ENCODE assay signal across 8 cellular contexts in genomic region chr15:42273900-42274692, GRCh38. TPM values are rescaled to one million over a fixed set of nuclear protein-coding genes. Genes with fewer than 3 reads are reported as not detected.
DNase-seq lines count a peak whose midpoint lies in the region; ATAC-seq, FAIRE-seq and TF ChIP-seq lines count a peak whose summit lies in the region.

No MANE protein-coding gene starts in this region.

- no peak for TF ChIP-seq CTCF in lung (IDR thresholded peaks at IDR 0.05; ENCODE audit: control extremely low read depth, extremely low read depth)

- CTCF ChIA-PET in activated CD4-positive, alpha-beta memory T cell treated with anti-CD3 and anti-CD28 coated beads for 36 hours (lab: Charles Lee): interaction anchor here (0.8 kb wide), 1 partner anchor 9 kb away, joined by 4 read pairs; no protein-coding TSS in a partner anchor

- intact Hi-C loops in activated CD4-positive, alpha-beta memory T cell treated with anti-CD3 and anti-CD28 coated beads for 36 hours (cut with micrococcal nuclease): loop anchor here (1.0 to 10.0 kb wide), 8 partner anchors 65 to 832 kb away; partner anchors contain the start of genes STARD9, TTBK2, UBR1 and VPS39

- peaks cover 0 to 2% of the 10 kb centered on the region in 2 donors for H3K36me3 ChIP-seq in lung (ENCODE audit: control insufficient read depth in 2 of 2, insufficient read depth in 2 of 2, low read length in 2 of 2)

- H3K9me3 Mint-ChIP-seq in activated CD4-positive, alpha-beta memory T cell treated with anti-CD3 and anti-CD28 coated beads for 36 hours: no peaks in the 10 kb centered on the region

- H3K27me3 Mint-ChIP-seq in activated CD4-positive, alpha-beta memory T cell treated with anti-CD3 and anti-CD28 coated beads for 36 hours: no peaks in the 10 kb centered on the region

- peak overlapping the region; percentile 96 to 99 for H3K27ac ChIP-seq in lung (ENCODE audit: low read depth in 1 of 2, low read length in 1 of 2)

- peak; percentile 13 for DNase-seq in GM12892 (ENCODE audit: insufficient read length)
- peak; percentile 23 for DNase-seq in NCI-H345 (lab: John Stamatoyannopoulos, UW)
- DNase-seq in activated CD4-positive, alpha-beta memory T cell treated with anti-CD3 and anti-CD28 coated beads for 36 hours: peak; percentile 79
- peak; percentile 61 for DNase-seq in ecto neural progenitor cell (ENCODE audit: low spot score)
- peak; percentile 68 for DNase-seq in lung (ENCODE audit: low spot score)
- peak; percentile 41 to 67 (median 47) for DNase-seq in stimulated activated CD4-positive, alpha-beta T cell treated with anti-CD3 and anti-CD28 coated beads, TNF-alpha, amount 100 ng/mL, for 24 hours (ENCODE audit: low read depth in 3 of 3)

- TF ChIP-seq POLR2A in GM12892 (IDR thresholded peaks at IDR 0.05; ENCODE audit: low read depth, low read length): no peak; the same call in 1 of the 2 replicates

- H3K4me3 Mint-ChIP-seq in activated CD4-positive, alpha-beta memory T cell treated with anti-CD3 and anti-CD28 coated beads for 36 hours: peak overlapping the region; percentile 99

- WGBS in lung, 2 donors: 2 to 3% methylated on average over 26 of the region's 26 CpGs

- peaks cover 40% of the 10 kb centered on the region for H3K4me1 Mint-ChIP-seq in activated CD4-positive, alpha-beta memory T cell treated with anti-CD3 and anti-CD28 coated beads for 36 hours (ENCODE audit: low read depth)

- ATAC-seq in HG02798 (IDR thresholded peaks at IDR 0.05; ENCODE audit: poor library complexity, unreplicated experiment) (peak; percentile 22), lung (ENCODE audit: insufficient read depth, low FRiP score) (peak; percentile 37), GM19463 (IDR thresholded peaks at IDR 0.05; ENCODE audit: unreplicated experiment) (no peak)

- no peaks in the 10 kb centered on the region for H3K27me3 ChIP-seq in lung (ENCODE audit: control insufficient read depth, insufficient read depth)

- POLR2A ChIA-PET in activated CD4-positive, alpha-beta memory T cell treated with anti-CD3 and anti-CD28 coated beads for 36 hours (lab: Charles Lee): interaction anchor here (0.6 to 1.3 kb wide), 5 partner anchors 12 to 221 kb away, joined by 3 to 7 read pairs (median 6); partner anchors contain the start of genes SNAP23 and VPS39

- peaks cover 15% of the 10 kb centered on the region for H3K36me3 Mint-ChIP-seq in activated CD4-positive, alpha-beta memory T cell treated with anti-CD3 and anti-CD28 coated beads for 36 hours

- H3K4me1 ChIP-seq in lung (ENCODE audit: control insufficient read depth in 2 of 2, insufficient read depth in 2 of 2, low read length in 2 of 2): peaks cover 0 to 14% of the 10 kb centered on the region in 2 donors

- H3K4me3 ChIP-seq in lung: peak overlapping the region; percentile 66

- H3K9me3 ChIP-seq in lung (ENCODE audit: control insufficient read depth in 2 of 2, insufficient read depth in 1 of 2, low read length in 1 of 2): no peaks in the 10 kb centered on the region

- FAIRE-seq in GM12892 (lab: Jason Lieb, UNC): no peak

- peak overlapping the region; percentile 99 for H3K27ac Mint-ChIP-seq in activated CD4-positive, alpha-beta memory T cell treated with anti-CD3 and anti-CD28 coated beads for 36 hours

RNA-seq across cellular contexts. Expression of gene TMEM87A, which starts 0.9 kb away (rescaled TPM):
- polyA plus RNA-seq in GM12892 (2012; ENCODE audit: missing spikeins): 18.6 TPM
- total RNA-seq in activated CD4-positive, alpha-beta memory T cell treated with anti-CD3 and anti-CD28 coated beads for 36 hours: 10 to 100 TPM; 26.1 to 28.7 TPM
- total RNA-seq in lung: 100 to 1,000 TPM; 110 to 196 TPM
- 10 to 100 TPM; 50.3 to 63.8 TPM for polyA plus RNA-seq in lung

RNA-seq across cellular contexts. Expression of gene GANC, which starts 1.1 kb away (rescaled TPM):
- polyA plus RNA-seq in GM12892 (2012; ENCODE audit: missing spikeins): 40.0 TPM
- 10 to 100 TPM; 23.5 to 26.1 TPM for total RNA-seq in activated CD4-positive, alpha-beta memory T cell treated with anti-CD3 and anti-CD28 coated beads for 36 hours
- total RNA-seq in lung: 100 to 1,000 TPM in 1 of 2 donors, 10 to 100 TPM in 1; 73.9 to 105 TPM
- 10 to 100 TPM; 19.6 to 33.4 TPM for polyA plus RNA-seq in lung

Comparison
In these comparisons a context has a peak if more than half of its experiments do, and no peak if none do; other contexts are left out.
1. DNase-seq: peak in every context shown above with its lines; median percentile 79 in activated CD4-positive, alpha-beta memory T cell treated with anti-CD3 and anti-CD28 coated beads for 36 hours; 68 in lung; 61 in ecto neural progenitor cell; 47 in stimulated activated CD4-positive, alpha-beta T cell treated with anti-CD3 and anti-CD28 coated beads, TNF-alpha, amount 100 ng/mL, for 24 hours; 23 in NCI-H345; 13 in GM12892.